ENCODE assay signal across 9 cellular contexts in the genomic region with DNA sequence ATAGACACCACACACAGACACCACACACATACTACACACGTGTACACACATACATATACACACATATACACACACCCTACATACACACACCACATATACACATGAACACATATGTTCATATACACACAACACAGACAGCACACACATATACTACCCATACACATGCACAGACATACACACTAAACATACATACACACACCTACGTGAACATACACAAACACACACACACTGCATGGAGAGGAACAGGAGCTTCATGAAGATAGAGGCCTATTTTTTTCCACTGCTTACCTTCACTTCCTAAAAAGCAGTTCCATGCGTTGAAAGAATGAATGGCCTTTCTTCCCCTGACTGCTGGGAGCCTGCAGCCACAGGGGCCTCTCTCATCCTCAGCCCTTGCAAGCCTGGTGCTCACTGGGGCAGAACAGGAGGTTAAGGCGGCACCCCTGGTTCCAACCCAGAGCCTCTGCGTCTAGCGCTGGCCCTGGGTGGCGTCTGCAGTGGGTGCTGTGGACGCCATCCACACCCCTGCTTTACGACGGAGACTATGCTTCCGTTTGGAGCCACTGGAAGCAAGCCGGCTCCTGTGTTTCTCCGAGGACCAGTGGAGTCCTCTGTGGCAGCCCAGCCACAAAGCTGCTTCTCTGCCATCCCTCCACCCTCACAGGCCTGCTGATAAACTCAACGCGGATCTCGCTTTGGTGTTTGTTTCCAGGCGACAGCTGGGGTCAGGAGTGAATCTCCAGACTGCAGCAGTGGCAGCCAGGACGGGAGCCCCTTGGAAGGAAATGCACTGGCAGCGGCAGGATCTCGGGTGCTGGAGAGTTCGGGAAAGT. TPM values are rescaled to one million over a fixed set of nuclear protein-coding genes. Genes with fewer than 3 reads are reported as not detected.
A peak's percentile ranks its signal among the peaks of the same experiment; 100 is the strongest.
DNase-seq lines count a peak whose midpoint lies in the region; ATAC-seq and TF ChIP-seq lines count a peak whose summit lies in the region.
"Had no signal": no experiment of that assay in that cellular context is flagged by ENCODE, and none has a peak within 500 bp of the region (broad histone marks: within the 10 kb centered on the region; RNA-seq: fewer than 3 reads in every experiment).

No MANE protein-coding gene starts in this region.

- intact Hi-C loops in posterior vena cava (cut with DNase I) = no loop called here

- ATAC-seq in central memory CD8-positive, alpha-beta T cell (replicated peaks; ENCODE audit: extremely low read depth, poor library complexity, severe bottlenecking) = no peak
- ATAC-seq: A549 had no signal

- in situ Hi-C loops in KBM-7 (cut with MboI; ENCODE audit: low pct_unique_long_range_greater_than_20kb, low sequenced_read_pairs) = no loop called here
- in situ Hi-C loops in GM13977 (cut with MboI; ENCODE audit: low pct_unique_long_range_greater_than_20kb, low sequenced_read_pairs, unreplicated experiment) = no loop called here

- H3K27me3 Mint-ChIP-seq in central memory CD8-positive, alpha-beta T cell = no peaks in the 10 kb centered on the region

- peaks cover 45% of the 10 kb centered on the region for H3K4me1 Mint-ChIP-seq in central memory CD8-positive, alpha-beta T cell

- peak overlapping the region; percentile 62 for H3K4me3 Mint-ChIP-seq in central memory CD8-positive, alpha-beta T cell

- TF ChIP-seq CTCF in GM13977 (IDR thresholded peaks at IDR 0.05; ENCODE audit: extremely low read depth, insufficient read depth, missing control alignments) = no peak

- H3K27ac Mint-ChIP-seq in central memory CD8-positive, alpha-beta T cell (ENCODE audit: low read depth) = peak overlapping the region; percentile 49

- H3K9me3 Mint-ChIP-seq in central memory CD8-positive, alpha-beta T cell = no peaks in the 10 kb centered on the region

- peak; percentile 2 for DNase-seq in DMS53 (lab: John Stamatoyannopoulos, UW)
- DNase-seq in DMS53 treated with DMSO at 0.1 percent for 48 hours (lab: John Stamatoyannopoulos, UW; ENCODE audit: unreplicated experiment) = no peak
- DNase-seq in KBM-7 = peak; percentile 69
- no peak for DNase-seq in central memory CD8-positive, alpha-beta T cell (ENCODE audit: low spot score in 2 of 2)
- peak; percentile 79 for DNase-seq in posterior vena cava (ENCODE audit: low spot score)
- no peak for DNase-seq in GM13977 (ENCODE audit: low spot score)
- DNase-seq in NCI-H345 (lab: John Stamatoyannopoulos, UW) = no peak
- DNase-seq in AG08395 (ENCODE audit: low spot score) = no peak

- H3K36me3 Mint-ChIP-seq in central memory CD8-positive, alpha-beta T cell (ENCODE audit: insufficient read depth) = peaks cover 24% of the 10 kb centered on the region

RNA-seq across cellular contexts. Expression of a gene that starts 1.9 kb away (rescaled TPM):
- total RNA-seq in posterior vena cava = 10 to 100 TPM; 28.8 to 30.1 TPM

RNA-seq across cellular contexts. Expression of a gene that starts 44.7 kb away (rescaled TPM):
- not detected for total RNA-seq in posterior vena cava

Comparison
In these comparisons a context has a peak if more than half of its experiments do, and no peak if none do; other contexts are left out.
1. DNase-seq: peak in DMS53 (single experiment), KBM-7 (single experiment) and posterior vena cava (single experiment); none in DMS53 treated with DMSO at 0.1 percent for 48 hours (single experiment), central memory CD8-positive, alpha-beta T cell (0 of 2), GM13977 (single experiment), NCI-H345 (single experiment) and AG08395 (single experiment).